13 cellular contexts compared by ENCODE assay signal in the genomic region with DNA sequence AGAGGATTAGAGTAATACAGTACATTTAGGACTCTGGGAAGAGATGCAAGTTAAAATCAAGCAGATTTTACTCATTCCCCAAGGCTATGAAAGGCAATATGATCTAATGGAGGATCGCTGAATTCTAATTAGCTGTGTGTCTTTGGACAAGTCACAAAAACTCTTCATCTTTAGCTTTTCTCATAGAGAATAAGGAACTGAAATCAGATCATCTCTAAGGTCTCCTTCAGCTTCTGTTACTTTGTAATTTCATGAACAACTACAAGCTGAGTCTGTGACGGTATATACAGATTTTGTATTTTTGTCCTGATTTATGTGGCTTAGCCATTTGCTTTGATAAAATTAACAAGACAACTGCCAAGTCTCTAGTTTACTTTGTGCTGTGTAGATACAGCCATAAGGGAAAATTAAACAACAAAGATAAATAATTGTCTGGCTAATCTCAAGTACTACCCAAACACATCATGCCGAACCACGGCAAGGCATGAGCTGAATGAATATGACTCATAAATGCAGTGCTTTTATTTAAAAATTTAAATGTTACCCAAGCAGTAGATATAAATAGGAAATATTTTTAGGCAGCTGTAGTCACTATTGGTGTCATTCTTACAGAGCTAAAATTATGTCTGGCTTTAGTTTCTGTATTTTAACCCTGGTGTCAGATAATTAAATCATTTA.
DNase-seq lines count a peak whose midpoint lies in the region; ATAC-seq, FAIRE-seq and TF ChIP-seq lines count a peak whose summit lies in the region.
"Had no signal": no experiment of that assay in that cellular context is flagged by ENCODE, and none has a peak within 500 bp of the region (broad histone marks: within the 10 kb centered on the region; RNA-seq: fewer than 3 reads in every experiment).

No MANE protein-coding gene starts in this region.

- BruUV-seq in PC-3 (replicated peaks; lab: Mats Ljungman, UMichigan), result no TSS peak

- H3K4me1 Mint-ChIP-seq in activated CD4-positive, alpha-beta memory T cell treated with anti-CD3 and anti-CD28 coated beads for 36 hours (ENCODE audit: low read depth), result no peaks in the 10 kb centered on the region

- DNase-seq in DMS53 (lab: John Stamatoyannopoulos, UW) (peak; percentile 60), PC-3 (peak; percentile 15), urothelium cell line (ENCODE audit: low spot score) (no peak), Kasumi-1 (lab: John Stamatoyannopoulos, UW) (no peak), NCI-H146 treated with DMSO at 0.1 percent for 48 hours (lab: John Stamatoyannopoulos, UW; ENCODE audit: unreplicated experiment) (no peak)
- no peak for DNase-seq in activated CD4-positive, alpha-beta memory T cell treated with anti-CD3 and anti-CD28 coated beads for 36 hours
- DNase-seq: activated T-cell treated with anti-CD3 and anti-CD28 coated beads, Interleukin-2, amount 50 U/mL, for 72 hours; DMS79 treated with DMSO at 0.1 percent for 48 hours; NCI-H1694 treated with DMSO at 0.1 percent for 48 hours; stimulated activated CD4-positive, alpha-beta T cell treated with anti-CD3 and anti-CD28 coated beads, Interleukin-1b, Interleukin-23, amount 100 ng/mL, for 48 hours had no signal

- POLR2A ChIA-PET in PC-3 (lab: Charles Lee; ENCODE audit: unreplicated experiment), result interaction anchor here (0.6 kb wide), 1 partner anchor 79 kb away, joined by 3 read pairs; no protein-coding TSS in a partner anchor
- POLR2A ChIA-PET in activated CD4-positive, alpha-beta memory T cell treated with anti-CD3 and anti-CD28 coated beads for 36 hours (lab: Charles Lee), result no interaction called here

- H3K9me2 ChIP-seq in PC-3 (replicated peaks; ENCODE audit: low read length), result no peaks in the 10 kb centered on the region

- no peaks in the 10 kb centered on the region for H3K36me3 Mint-ChIP-seq in activated CD4-positive, alpha-beta memory T cell treated with anti-CD3 and anti-CD28 coated beads for 36 hours
- H3K36me3 Mint-ChIP-seq: natural killer cell treated with Interleukin-12 subunit alpha and Interleukin-12 subunit beta and Interleukin-15 and Interleukin-18, amount 100 ng/mL, for 72 hours had no signal

- peak; percentile 76 for ATAC-seq in HG02884 (IDR thresholded peaks at IDR 0.05; ENCODE audit: unreplicated experiment)
- peak; percentile 89 for ATAC-seq in PC-3
- ATAC-seq: activated T-cell treated with anti-CD3 and anti-CD28 coated beads, Interleukin-2, amount 50 U/mL, for 72 hours; natural killer cell treated with Interleukin-12 subunit alpha and Interleukin-12 subunit beta and Interleukin-15 and Interleukin-18, amount 100 ng/mL, for 72 hours had no signal

- H3K36me3 ChIP-seq in PC-3 (ENCODE audit: low read depth, low read length), result no peaks in the 10 kb centered on the region

- 0 out of 2 replicates have a peak overlapping the region, but pooled peaks have one; percentile 38 for H2AFZ ChIP-seq in PC-3 (ENCODE audit: low read length)

- no peak overlapping the region for H3K4me3 ChIP-seq in PC-3 (ENCODE audit: low read length)

- CTCF ChIA-PET in PC-3 (lab: Charles Lee), result no interaction called here
- CTCF ChIA-PET in activated CD4-positive, alpha-beta memory T cell treated with anti-CD3 and anti-CD28 coated beads for 36 hours (lab: Charles Lee), result interaction anchor here (1.0 to 1.9 kb wide), 2 partner anchors 47 to 80 kb away, joined by 3 to 7 read pairs; no protein-coding TSS in a partner anchor

- no peak overlapping the region for H3K27ac ChIP-seq in PC-3 (ENCODE audit: low read length)

- no peak overlapping the region for H3K4me3 Mint-ChIP-seq in activated CD4-positive, alpha-beta memory T cell treated with anti-CD3 and anti-CD28 coated beads for 36 hours
- H3K4me3 Mint-ChIP-seq: activated T-cell treated with anti-CD3 and anti-CD28 coated beads, Interleukin-2, amount 50 U/mL, for 72 hours; natural killer cell treated with Interleukin-12 subunit alpha and Interleukin-12 subunit beta and Interleukin-15 and Interleukin-18, amount 100 ng/mL, for 72 hours had no signal

- no peaks in the 10 kb centered on the region for H3K9me3 ChIP-seq in PC-3 (ENCODE audit: low read length)

- intact Hi-C loops in PC-3 (cut with micrococcal nuclease), result no loop called here
- intact Hi-C loops in activated CD4-positive, alpha-beta memory T cell treated with anti-CD3 and anti-CD28 coated beads for 36 hours (cut with micrococcal nuclease), result no loop called here

- peak; percentile 100 for FAIRE-seq in islet of Langerhans (lab: Jason Lieb, UNC)
- no peak for FAIRE-seq in urothelium cell line (lab: Jason Lieb, UNC)

- H4K20me1 ChIP-seq in PC-3 (ENCODE audit: low read length), result no peaks in the 10 kb centered on the region

- H3K27ac Mint-ChIP-seq in activated CD4-positive, alpha-beta memory T cell treated with anti-CD3 and anti-CD28 coated beads for 36 hours, result no peak overlapping the region
- H3K27ac Mint-ChIP-seq: activated T-cell treated with anti-CD3 and anti-CD28 coated beads, Interleukin-2, amount 50 U/mL, for 72 hours; natural killer cell treated with Interleukin-12 subunit alpha and Interleukin-12 subunit beta and Interleukin-15 and Interleukin-18, amount 100 ng/mL, for 72 hours had no signal

- H3K9ac ChIP-seq in PC-3 (ENCODE audit: low read length), result no peak overlapping the region

- no peaks in the 10 kb centered on the region for H3K4me1 ChIP-seq in PC-3 (ENCODE audit: insufficient read depth, low read length)

- no peaks in the 10 kb centered on the region; the same call in 1 of the 2 replicates for H3K27me3 ChIP-seq in PC-3 (ENCODE audit: low read length)

- no peak for TF ChIP-seq CTCF in PC-3 (conservative IDR thresholded peaks at IDR 0.05; ENCODE audit: low read depth, low read length)

- no peak overlapping the region; the same call in 1 of the 2 replicates for H3K4me2 ChIP-seq in PC-3 (ENCODE audit: low read length)

- H3F3A ChIP-seq in PC-3 (ENCODE audit: low read length, unreplicated experiment), result no peaks in the 10 kb centered on the region

- H3K27me3 Mint-ChIP-seq in activated CD4-positive, alpha-beta memory T cell treated with anti-CD3 and anti-CD28 coated beads for 36 hours, result peaks cover 3% of the 10 kb centered on the region

- no peaks in the 10 kb centered on the region for H3K9me3 Mint-ChIP-seq in activated CD4-positive, alpha-beta memory T cell treated with anti-CD3 and anti-CD28 coated beads for 36 hours
- H3K9me3 Mint-ChIP-seq: activated T-cell treated with anti-CD3 and anti-CD28 coated beads, Interleukin-2, amount 50 U/mL, for 72 hours; natural killer cell treated with Interleukin-12 subunit alpha and Interleukin-12 subunit beta and Interleukin-15 and Interleukin-18, amount 100 ng/mL, for 72 hours had no signal

- no peaks in the 10 kb centered on the region for H3K79me2 ChIP-seq in PC-3 (ENCODE audit: low read length)

Comparison
In these comparisons a context has a peak if more than half of its experiments do, and no peak if none do; other contexts are left out.
1. DNase-seq: peak in DMS53 (single experiment) and PC-3 (single experiment); none in urothelium cell line (single experiment), Kasumi-1 (0 of 2), activated CD4-positive, alpha-beta memory T cell treated with anti-CD3 and anti-CD28 coated beads for 36 hours (single experiment) and NCI-H146 treated with DMSO at 0.1 percent for 48 hours (single experiment).